In genomic region chr14:22333408-22334274, GRCh38 we compare ENCODE assay signal across 10 cellular contexts.
DNase-seq lines count a peak whose midpoint lies in the region; ATAC-seq and TF ChIP-seq lines count a peak whose summit lies in the region.
"Had no signal": no experiment of that assay in that cellular context is flagged by ENCODE, and none has a peak within 500 bp of the region (broad histone marks: within the 10 kb centered on the region; RNA-seq: fewer than 3 reads in every experiment).

No MANE protein-coding gene starts in this region.

- no peaks in the 10 kb centered on the region for H3K4me1 Mint-ChIP-seq in activated T-cell treated with anti-CD3 and anti-CD28 coated beads, Interleukin-2, amount 50 U/mL, for 4 hours (ENCODE audit: low read depth)

- no peak overlapping the region for H3K4me3 Mint-ChIP-seq in activated T-cell treated with anti-CD3 and anti-CD28 coated beads, Interleukin-2, amount 50 U/mL, for 4 hours
- H3K4me3 Mint-ChIP-seq: activated naive CD8-positive, alpha-beta T cell had no signal

- no peak overlapping the region for H3K27ac ChIP-seq in upper lobe of right lung
- H3K27ac ChIP-seq: BLaER1 treated with 17β-estradiol and CSF1 and Interleukin-3, amounts not matched to agents 10 nM and 100 nM had no signal

- no peak for TF ChIP-seq CTCF in upper lobe of right lung (IDR thresholded peaks at IDR 0.05)

- intact Hi-C loops in upper lobe of right lung (cut with DNase I), result no loop called here

- in situ Hi-C loops in SK-MEL-5 (cut with HindIII; ENCODE audit: low pct_unique_long_range_greater_than_20kb, low sequenced_read_pairs), result no loop called here

- ATAC-seq in upper lobe of right lung (peak; percentile 69), HG03025 (IDR thresholded peaks at IDR 0.05; ENCODE audit: low FRiP score, unreplicated experiment) (no peak)
- ATAC-seq in activated T-cell treated with anti-CD3 and anti-CD28 coated beads, Interleukin-2, amount 50 U/mL, for 4 hours, result no peak

- no peaks in the 10 kb centered on the region for H3K27me3 ChIP-seq in upper lobe of right lung
- H3K27me3 ChIP-seq: BLaER1 treated with 17β-estradiol and CSF1 and Interleukin-3, amounts not matched to agents 10 nM and 100 nM had no signal

- H3K36me3 Mint-ChIP-seq in activated T-cell treated with anti-CD3 and anti-CD28 coated beads, Interleukin-2, amount 50 U/mL, for 4 hours (ENCODE audit: insufficient read depth), result no peaks in the 10 kb centered on the region
- H3K36me3 Mint-ChIP-seq: activated naive CD8-positive, alpha-beta T cell had no signal

- DNase-seq in activated gamma-delta T cell treated with Interleukin-2 at 50 U/mL for 16 hours (peak; percentile 35), activated gamma-delta T cell (lab: John Stamatoyannopoulos, UW) (no peak), SK-MEL-5 (ENCODE audit: low read depth, low spot score) (peak; percentile 87), glomerular visceral epithelial cell (ENCODE audit: extremely low spot score) (peak; percentile 11), upper lobe of right lung (no peak), HuH-7 (ENCODE audit: low spot score) (no peak)
- no peak for DNase-seq in activated T-cell treated with anti-CD3 and anti-CD28 coated beads, Interleukin-2, amount 50 U/mL, for 4 hours

- no peak overlapping the region for H3K4me3 ChIP-seq in upper lobe of right lung
- H3K4me3 ChIP-seq: BLaER1 treated with 17β-estradiol and CSF1 and Interleukin-3, amounts not matched to agents 10 nM and 100 nM had no signal

- H3K36me3 ChIP-seq in upper lobe of right lung, result no peaks in the 10 kb centered on the region
- H3K36me3 ChIP-seq: BLaER1 treated with 17β-estradiol and CSF1 and Interleukin-3, amounts not matched to agents 10 nM and 100 nM had no signal

- H3K4me1 ChIP-seq in upper lobe of right lung, result peaks cover 9% of the 10 kb centered on the region

- no peaks in the 10 kb centered on the region for H3K9me3 ChIP-seq in upper lobe of right lung

- H3K9me3 Mint-ChIP-seq in activated T-cell treated with anti-CD3 and anti-CD28 coated beads, Interleukin-2, amount 50 U/mL, for 4 hours, result no peaks in the 10 kb centered on the region

- H3K27me3 Mint-ChIP-seq in activated T-cell treated with anti-CD3 and anti-CD28 coated beads, Interleukin-2, amount 50 U/mL, for 4 hours (ENCODE audit: low read depth), result no peaks in the 10 kb centered on the region
- H3K27me3 Mint-ChIP-seq: activated naive CD8-positive, alpha-beta T cell had no signal

Comparison
In these comparisons a context has a peak if more than half of its experiments do, and no peak if none do; other contexts are left out.
1. DNase-seq: peak in activated gamma-delta T cell treated with Interleukin-2 at 50 U/mL for 16 hours (single experiment), SK-MEL-5 (single experiment) and glomerular visceral epithelial cell (single experiment); none in activated gamma-delta T cell (single experiment), upper lobe of right lung (single experiment), activated T-cell treated with anti-CD3 and anti-CD28 coated beads, Interleukin-2, amount 50 U/mL, for 4 hours (single experiment) and HuH-7 (single experiment).